In genomic region chr2:212908682-212909435, GRCh38 we compare ENCODE assay signal across 20 cellular contexts.
A peak's percentile ranks its signal among the peaks of the same experiment; 100 is the strongest.
DNase-seq lines count a peak whose midpoint lies in the region; FAIRE-seq and TF ChIP-seq lines count a peak whose summit lies in the region.
"Had no signal": no experiment of that assay in that cellular context is flagged by ENCODE, and none has a peak within 500 bp of the region (broad histone marks: within the 10 kb centered on the region; RNA-seq: fewer than 3 reads in every experiment).

No MANE protein-coding gene starts in this region.

- TF ChIP-seq POLR2A in adrenal gland (IDR thresholded peaks at IDR 0.05) = no peak

- H3K27me3 ChIP-seq in astrocyte (ENCODE audit: insufficient read depth, low read length) (no peaks in the 10 kb centered on the region), adrenal gland (no peaks in the 10 kb centered on the region)
- H3K27me3 ChIP-seq: BLaER1 had no signal

- no peaks in the 10 kb centered on the region for H3K79me2 ChIP-seq in astrocyte (ENCODE audit: insufficient read depth, low read length)

- no peak overlapping the region for H3K4me2 ChIP-seq in astrocyte (ENCODE audit: low read length)
- H3K4me2 ChIP-seq: BLaER1, KMS-11 had no signal

- no peaks in the 10 kb centered on the region for H4K20me1 ChIP-seq in astrocyte (ENCODE audit: insufficient read depth, low read length)
- H4K20me1 ChIP-seq: BLaER1 had no signal

- no peaks in the 10 kb centered on the region for H3K36me3 Mint-ChIP-seq in activated naive CD4-positive, alpha-beta T cell treated with anti-CD3 and anti-CD28 coated beads, Interleukin-2, amount 50 U/mL, for 24 hours
- no peaks in the 10 kb centered on the region for H3K36me3 Mint-ChIP-seq in astrocyte (ENCODE audit: low read depth, unreplicated experiment)
- peaks cover 5% of the 10 kb centered on the region for H3K36me3 Mint-ChIP-seq in osteocyte (ENCODE audit: unreplicated experiment)

- no peak overlapping the region for H3K4me3 Mint-ChIP-seq in activated naive CD4-positive, alpha-beta T cell treated with anti-CD3 and anti-CD28 coated beads, Interleukin-2, amount 50 U/mL, for 24 hours
- H3K4me3 Mint-ChIP-seq in astrocyte (ENCODE audit: unreplicated experiment) (no peak overlapping the region), osteocyte (ENCODE audit: unreplicated experiment) (no peak overlapping the region)
- H3K4me3 Mint-ChIP-seq: CD8-positive, alpha-beta memory T cell had no signal

- 79 to 89% (median 86%) methylated on average over 4 of the region's 4 CpGs for WGBS in adrenal gland, 4 donors

- H3K36me3 ChIP-seq in KOPT-K1 (ENCODE audit: insufficient read depth, low read length) (no peaks in the 10 kb centered on the region), astrocyte (ENCODE audit: insufficient read depth, low read length) (no peaks in the 10 kb centered on the region), adrenal gland (replicated peaks in 1 of 2) (no peaks in the 10 kb centered on the region)
- H3K36me3 ChIP-seq: BLaER1, HAP-1 had no signal

- FAIRE-seq in astrocyte (lab: Jason Lieb, UNC) = no peak

- no peaks in the 10 kb centered on the region for H3K9me3 Mint-ChIP-seq in activated naive CD4-positive, alpha-beta T cell treated with anti-CD3 and anti-CD28 coated beads, Interleukin-2, amount 50 U/mL, for 24 hours
- H3K9me3 Mint-ChIP-seq in astrocyte (ENCODE audit: unreplicated experiment) (peaks cover 3% of the 10 kb centered on the region), osteocyte (ENCODE audit: unreplicated experiment) (no peaks in the 10 kb centered on the region)
- H3K9me3 Mint-ChIP-seq: CD8-positive, alpha-beta memory T cell had no signal

- DNase-seq in activated naive CD4-positive, alpha-beta T cell treated with Interleukin-2 at 50 U/mL for 16 hours = no peak
- DNase-seq in astrocyte (ENCODE audit: low read depth) = peak; percentile 57
- DNase-seq in stromal cell of bone marrow (ENCODE audit: low read depth) = peak; percentile 30
- DNase-seq in kidney tubule cell (ENCODE audit: low spot score) = no peak
- DNase-seq in osteocyte (ENCODE audit: extremely low spot score, unreplicated experiment) = no peak
- no peak for DNase-seq in adrenal gland
- DNase-seq: CD8-positive, alpha-beta memory T cell; DMS79; GM23248; NCI-H1105; NCI-H524; NCI-H82; OCI-M1; RPMI8226; SIG-M5 had no signal

- intact Hi-C loops in adrenal gland (cut with DNase I) = no loop called here

- H3K27ac Mint-ChIP-seq in activated naive CD4-positive, alpha-beta T cell treated with anti-CD3 and anti-CD28 coated beads, Interleukin-2, amount 50 U/mL, for 24 hours = peak overlapping the region; percentile 47
- H3K27ac Mint-ChIP-seq in astrocyte (ENCODE audit: unreplicated experiment) (no peak overlapping the region), osteocyte (ENCODE audit: unreplicated experiment) (no peak overlapping the region)

- H3K4me3 ChIP-seq in astrocyte (ENCODE audit: insufficient read depth, low read depth, low read length) = no peak overlapping the region
- H3K4me3 ChIP-seq in adrenal gland = no peak overlapping the region
- H3K4me3 ChIP-seq: BLaER1, GM23248, HAP-1 had no signal

- H3K27ac ChIP-seq in KOPT-K1 (ENCODE audit: low read depth, low read length, poor library complexity, severe bottlenecking) (peak overlapping the region; percentile 82), astrocyte (ENCODE audit: low read depth, low read length) (no peak overlapping the region), adrenal gland (no peak overlapping the region)
- H3K27ac ChIP-seq: BLaER1, KMS-11 had no signal

- no peaks in the 10 kb centered on the region for H3K4me1 Mint-ChIP-seq in activated naive CD4-positive, alpha-beta T cell treated with anti-CD3 and anti-CD28 coated beads, Interleukin-2, amount 50 U/mL, for 24 hours
- H3K4me1 Mint-ChIP-seq in astrocyte (ENCODE audit: low read depth, unreplicated experiment) (peaks cover 10% of the 10 kb centered on the region), osteocyte (ENCODE audit: unreplicated experiment) (peaks cover 14% of the 10 kb centered on the region)

- TF ChIP-seq CTCF in astrocyte (IDR thresholded peaks at IDR 0.05; ENCODE audit: insufficient read depth, low read depth, low read length) (no peak), osteocyte (IDR thresholded peaks at IDR 0.05) (no peak), adrenal gland (IDR thresholded peaks at IDR 0.05) (no peak)

- no peak overlapping the region for H3K9ac ChIP-seq in astrocyte (ENCODE audit: low read length)
- H3K9ac ChIP-seq: BLaER1, GM23248, KMS-11 had no signal

- no peaks in the 10 kb centered on the region for H3K27me3 Mint-ChIP-seq in activated naive CD4-positive, alpha-beta T cell treated with anti-CD3 and anti-CD28 coated beads, Interleukin-2, amount 50 U/mL, for 24 hours
- H3K27me3 Mint-ChIP-seq in astrocyte (ENCODE audit: low read depth, unreplicated experiment) (no peaks in the 10 kb centered on the region), osteocyte (ENCODE audit: unreplicated experiment) (no peaks in the 10 kb centered on the region)
- H3K27me3 Mint-ChIP-seq: CD8-positive, alpha-beta memory T cell had no signal

- peaks cover 7% of the 10 kb centered on the region for H3K9me3 ChIP-seq in KOPT-K1 (ENCODE audit: insufficient read depth, low read length, poor library complexity, severe bottlenecking)
- H3K9me3 ChIP-seq in astrocyte (ENCODE audit: insufficient read depth, low read depth, low read length) = no peaks in the 10 kb centered on the region
- H3K9me3 ChIP-seq in adrenal gland (replicated peaks in 1 of 3) = no peaks in the 10 kb centered on the region
- H3K9me3 ChIP-seq: BLaER1, HAP-1 had no signal

- H3K4me1 ChIP-seq in astrocyte (ENCODE audit: insufficient read depth, low read length) (no peaks in the 10 kb centered on the region), adrenal gland (replicated peaks in 1 of 2) (no peaks in the 10 kb centered on the region)
- H3K4me1 ChIP-seq: BLaER1, HAP-1 had no signal

- H2AFZ ChIP-seq in astrocyte (ENCODE audit: low read depth, low read length) = no peak overlapping the region
- H2AFZ ChIP-seq: GM23248 had no signal

Comparison
In these comparisons a context has a peak if more than half of its experiments do, and no peak if none do; other contexts are left out.
1. DNase-seq: peak in astrocyte (single experiment) and stromal cell of bone marrow (single experiment); none in activated naive CD4-positive, alpha-beta T cell treated with Interleukin-2 at 50 U/mL for 16 hours (single experiment), kidney tubule cell (single experiment), osteocyte (single experiment) and adrenal gland (0 of 7).